ENCODE assay signal across 20 cellular contexts in the genomic region with DNA sequence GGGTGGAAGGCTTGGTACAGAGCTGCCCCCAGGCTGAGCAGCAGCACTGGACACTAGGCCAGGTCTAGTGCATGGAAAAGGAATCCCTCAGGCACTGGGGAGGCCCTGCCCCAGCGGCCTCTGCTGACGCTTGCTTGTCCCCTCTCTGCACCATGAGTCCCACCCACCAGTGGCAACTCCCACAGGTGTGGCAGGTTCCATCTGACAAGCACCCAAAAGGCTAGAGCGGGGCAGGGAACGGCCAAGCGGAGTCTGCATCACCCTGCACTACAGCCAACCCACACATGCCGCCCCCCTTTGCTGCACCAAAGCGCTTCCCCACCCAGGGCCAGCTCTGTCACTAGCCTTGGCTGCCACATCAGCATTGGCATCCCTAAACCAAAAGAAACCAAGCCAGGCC.
"Had no signal": no experiment of that assay in that cellular context is flagged by ENCODE, and none has a peak within 500 bp of the region (broad histone marks: within the 10 kb centered on the region; RNA-seq: fewer than 3 reads in every experiment).

No MANE protein-coding gene starts in this region.

- DNase-seq: effector CD4-positive, alpha-beta T cell; endodermal cell; erythroblast; foreskin keratinocyte; heart left ventricle; hippocampal formation; kidney glomerular epithelial cell; mucosa of descending colon; naive thymus-derived CD8-positive, alpha-beta T cell; nucleus accumbens; ovary; stimulated activated CD4-positive, alpha-beta T cell treated with anti-CD3 and anti-CD28 coated beads, Interleukin-2, amount 100 ng/mL, for 48 hours; stimulated activated CD8-positive, alpha-beta memory T cell treated with anti-CD3 and anti-CD28 coated beads, Interleukin-4, amount 100 ng/mL, for 48 hours; stimulated activated naive CD8-positive, alpha-beta T cell treated with anti-CD3 and anti-CD28 coated beads, Interleukin-15, amount 100 ng/mL, for 72 hours; transverse colon had no signal

- H3K4me3 Mint-ChIP-seq: endodermal cell; naive thymus-derived CD8-positive, alpha-beta T cell; stimulated activated effector memory CD8-positive, alpha-beta T cell treated with anti-CD3 and anti-CD28 coated beads, Interleukin-12 subunit alpha, Interleukin-12 subunit beta, amount 100 ng/mL, for 72 hours; stimulated activated naive CD8-positive, alpha-beta T cell treated with anti-CD3 and anti-CD28 coated beads, Interleukin-15, amount 100 ng/mL, for 72 hours had no signal

- ATAC-seq: foreskin keratinocyte; heart left ventricle; mucosa of descending colon; naive thymus-derived CD8-positive, alpha-beta T cell; right cardiac atrium; stimulated activated effector memory CD8-positive, alpha-beta T cell treated with anti-CD3 and anti-CD28 coated beads, Interleukin-12 subunit alpha, Interleukin-12 subunit beta, amount 100 ng/mL, for 72 hours; stimulated activated naive CD8-positive, alpha-beta T cell treated with anti-CD3 and anti-CD28 coated beads, Interleukin-15, amount 100 ng/mL, for 72 hours had no signal

- H3K27ac ChIP-seq: coronary artery, foreskin keratinocyte, heart left ventricle, ovary, thoracic aorta, transverse colon had no signal

- H3K36me3 Mint-ChIP-seq: naive thymus-derived CD8-positive, alpha-beta T cell; stimulated activated effector memory CD8-positive, alpha-beta T cell treated with anti-CD3 and anti-CD28 coated beads, Interleukin-12 subunit alpha, Interleukin-12 subunit beta, amount 100 ng/mL, for 72 hours had no signal

- H3K36me3 ChIP-seq: heart left ventricle, ovary, thoracic aorta, transverse colon had no signal

- H3K9me3 Mint-ChIP-seq: endodermal cell; naive thymus-derived CD8-positive, alpha-beta T cell; stimulated activated effector memory CD8-positive, alpha-beta T cell treated with anti-CD3 and anti-CD28 coated beads, Interleukin-12 subunit alpha, Interleukin-12 subunit beta, amount 100 ng/mL, for 72 hours; stimulated activated naive CD8-positive, alpha-beta T cell treated with anti-CD3 and anti-CD28 coated beads, Interleukin-15, amount 100 ng/mL, for 72 hours had no signal

- H3K4me1 Mint-ChIP-seq: endodermal cell; stimulated activated effector memory CD8-positive, alpha-beta T cell treated with anti-CD3 and anti-CD28 coated beads, Interleukin-12 subunit alpha, Interleukin-12 subunit beta, amount 100 ng/mL, for 72 hours; stimulated activated naive CD8-positive, alpha-beta T cell treated with anti-CD3 and anti-CD28 coated beads, Interleukin-15, amount 100 ng/mL, for 72 hours had no signal

- H3K9me3 ChIP-seq: heart left ventricle, mucosa of descending colon, ovary, thoracic aorta, transverse colon had no signal

- H3K4me3 ChIP-seq: coronary artery, heart left ventricle, mucosa of descending colon, ovary, smooth muscle cell, thoracic aorta, transverse colon had no signal

- H3K4me2 ChIP-seq: smooth muscle cell had no signal

- H3K4me1 ChIP-seq: foreskin keratinocyte had no signal

- H3K27me3 Mint-ChIP-seq: stimulated activated naive CD8-positive, alpha-beta T cell treated with anti-CD3 and anti-CD28 coated beads, Interleukin-15, amount 100 ng/mL, for 72 hours had no signal

- H3K27ac Mint-ChIP-seq: stimulated activated effector memory CD8-positive, alpha-beta T cell treated with anti-CD3 and anti-CD28 coated beads, Interleukin-12 subunit alpha, Interleukin-12 subunit beta, amount 100 ng/mL, for 72 hours; stimulated activated naive CD8-positive, alpha-beta T cell treated with anti-CD3 and anti-CD28 coated beads, Interleukin-15, amount 100 ng/mL, for 72 hours had no signal

- H3K27me3 ChIP-seq: foreskin keratinocyte, heart left ventricle, ovary, transverse colon had no signal
